In genomic region chr4:100823066-100823992, GRCh38 we compare ENCODE assay signal across 8 cellular contexts.
DNase-seq lines count a peak whose midpoint lies in the region; ATAC-seq and TF ChIP-seq lines count a peak whose summit lies in the region.

No MANE protein-coding gene starts in this region.

- DNase-seq in DMS53 treated with DMSO at 0.1 percent for 48 hours (lab: John Stamatoyannopoulos, UW; ENCODE audit: unreplicated experiment) (peak; percentile 94), astrocyte of the hippocampus (ENCODE audit: low read depth, low spot score) (peak; percentile 47), T-helper 9 cell (no peak), MM.1S (no peak), prostate gland (ENCODE audit: low spot score) (no peak)
- no peak for DNase-seq in CD8-positive, alpha-beta memory T cell

- H3K27ac Mint-ChIP-seq in CD8-positive, alpha-beta memory T cell = no peak overlapping the region

- no peaks in the 10 kb centered on the region for H4K20me1 ChIP-seq in MM.1S (ENCODE audit: insufficient read depth, low read length)

- CTCF ChIA-PET in CD8-positive, alpha-beta memory T cell (lab: Charles Lee) = no interaction called here

- 79% methylated on average over 4 of the region's 4 CpGs for WGBS in prostate gland

- ATAC-seq in GM19328 (IDR thresholded peaks at IDR 0.05; ENCODE audit: unreplicated experiment) = peak; percentile 66
- ATAC-seq in HG03108 (IDR thresholded peaks at IDR 0.05; ENCODE audit: unreplicated experiment) = peak; percentile 67

- no peak overlapping the region for H3K4me3 Mint-ChIP-seq in CD8-positive, alpha-beta memory T cell

- no peak overlapping the region for H3K9ac ChIP-seq in MM.1S (ENCODE audit: low read length)

- H3K9me3 ChIP-seq in CD8-positive, alpha-beta memory T cell (ENCODE audit: low read length) = no peaks in the 10 kb centered on the region
- H3K9me3 ChIP-seq in MM.1S (replicated peaks; ENCODE audit: insufficient read depth, low read length) (no peaks in the 10 kb centered on the region), prostate gland (no peaks in the 10 kb centered on the region)

- no peak overlapping the region for H3K4me2 ChIP-seq in MM.1S (ENCODE audit: low read depth, low read length)

- POLR2A ChIA-PET in CD8-positive, alpha-beta memory T cell (lab: Charles Lee) = no interaction called here

- peaks cover under 1 to 1% (median under 1%) of the 10 kb centered on the region in 5 donors for H3K9me3 Mint-ChIP-seq in CD8-positive, alpha-beta memory T cell

- H3K4me3 ChIP-seq in CD8-positive, alpha-beta memory T cell (ENCODE audit: low read length) = no peak overlapping the region
- H3K4me3 ChIP-seq in MM.1S (ENCODE audit: low read length) (no peak overlapping the region), prostate gland (no peak overlapping the region)

- H3K79me2 ChIP-seq in MM.1S (ENCODE audit: low read length) = no peaks in the 10 kb centered on the region

- H3F3A ChIP-seq in MM.1S (ENCODE audit: insufficient read depth, low read length) = no peaks in the 10 kb centered on the region

- H3K4me1 ChIP-seq in CD8-positive, alpha-beta memory T cell (ENCODE audit: insufficient read depth, low read length) = no peaks in the 10 kb centered on the region
- H3K4me1 ChIP-seq in MM.1S (ENCODE audit: low read length) = no peaks in the 10 kb centered on the region
- no peaks in the 10 kb centered on the region for H3K4me1 ChIP-seq in prostate gland (replicated peaks)

- TF ChIP-seq CTCF in MM.1S (IDR thresholded peaks at IDR 0.05; ENCODE audit: low read length) (no peak), prostate gland (IDR thresholded peaks at IDR 0.05) (no peak)

- H2AFZ ChIP-seq in MM.1S (ENCODE audit: low read length) = no peak overlapping the region

- intact Hi-C loops in prostate gland (cut with DNase I) = no loop called here

- no peaks in the 10 kb centered on the region for H3K9me2 ChIP-seq in MM.1S (replicated peaks; ENCODE audit: insufficient read depth, low read length)

- H3K27ac ChIP-seq in CD8-positive, alpha-beta memory T cell (ENCODE audit: low read depth, low read length) = no peak overlapping the region
- H3K27ac ChIP-seq in MM.1S (ENCODE audit: low read length) (no peak overlapping the region), prostate gland (no peak overlapping the region)

- no peak for TF ChIP-seq POLR2A in prostate gland (IDR thresholded peaks at IDR 0.05)

- no peaks in the 10 kb centered on the region for H3K4me1 Mint-ChIP-seq in CD8-positive, alpha-beta memory T cell

- peaks cover 0 to under 1% (median 0%) of the 10 kb centered on the region in 3 donors for H3K36me3 Mint-ChIP-seq in CD8-positive, alpha-beta memory T cell

- H3K36me3 ChIP-seq in CD8-positive, alpha-beta memory T cell (ENCODE audit: insufficient read depth, low read length) = no peaks in the 10 kb centered on the region
- no peaks in the 10 kb centered on the region for H3K36me3 ChIP-seq in MM.1S (replicated peaks; ENCODE audit: insufficient read depth, low read length)
- H3K36me3 ChIP-seq in prostate gland = no peaks in the 10 kb centered on the region

- no peaks in the 10 kb centered on the region for H3K27me3 ChIP-seq in CD8-positive, alpha-beta memory T cell (ENCODE audit: insufficient read depth, low read length, poor library complexity, severe bottlenecking)
- H3K27me3 ChIP-seq in MM.1S (replicated peaks; ENCODE audit: insufficient read depth, low read length) (no peaks in the 10 kb centered on the region), prostate gland (replicated peaks; ENCODE audit: insufficient read depth) (no peaks in the 10 kb centered on the region)

- H3K27me3 Mint-ChIP-seq in CD8-positive, alpha-beta memory T cell = peaks cover 0 to 4% of the 10 kb centered on the region in 2 donors

Comparison
In these comparisons a context has a peak if more than half of its experiments do, and no peak if none do; other contexts are left out.
1. DNase-seq: peak in DMS53 treated with DMSO at 0.1 percent for 48 hours (single experiment) and astrocyte of the hippocampus (single experiment); none in T-helper 9 cell (single experiment), CD8-positive, alpha-beta memory T cell (0 of 5), MM.1S (single experiment) and prostate gland (single experiment).